11 cellular contexts compared by ENCODE assay signal in genomic region chr5:141001854-141002666, GRCh38. TPM values are rescaled to one million over a fixed set of nuclear protein-coding genes. Genes with fewer than 3 reads are reported as not detected.
DNase-seq lines count a peak whose midpoint lies in the region; ATAC-seq and TF ChIP-seq lines count a peak whose summit lies in the region.
"Had no signal": no experiment of that assay in that cellular context is flagged by ENCODE, and none has a peak within 500 bp of the region (broad histone marks: within the 10 kb centered on the region; RNA-seq: fewer than 3 reads in every experiment).

No MANE protein-coding gene starts in this region.

- H3K27ac ChIP-seq in neural progenitor cell, result peak overlapping the region; percentile 48

- H3K27me3 Mint-ChIP-seq in neural progenitor cell (ENCODE audit: insufficient read depth, low read depth), result peaks cover 2% of the 10 kb centered on the region
- H3K27me3 Mint-ChIP-seq in activated T-helper 1 cell treated with anti-CD3 and anti-CD28 coated beads, Interleukin-12 subunit alpha, Interleukin-12 subunit beta, Interleukin-2, Interleukin-4 antibody, amounts not matched to agents 30 ng/mL and 10 ng/mL and 1 ng/mL, durations not matched to agents 14 hours and 24 hours and 36 hours (ENCODE audit: insufficient read depth), result peaks cover 11% of the 10 kb centered on the region

- H2AFZ ChIP-seq in neural progenitor cell (replicated peaks), result peak overlapping the region; percentile 37

- H3K27ac Mint-ChIP-seq in neural progenitor cell, result peak overlapping the region; percentile 64
- no peak overlapping the region for H3K27ac Mint-ChIP-seq in activated T-helper 1 cell treated with anti-CD3 and anti-CD28 coated beads, Interleukin-12 subunit alpha, Interleukin-12 subunit beta, Interleukin-2, Interleukin-4 antibody, amounts not matched to agents 30 ng/mL and 10 ng/mL and 1 ng/mL, durations not matched to agents 14 hours and 24 hours and 36 hours
- H3K27ac Mint-ChIP-seq: T-helper 1 cell treated with Interleukin-12 subunit alpha and Interleukin-12 subunit beta and Interleukin-4 antibody, amounts not matched to agents 30 μg/mL and 1 μg/mL, for 36 hours had no signal

- peaks cover 5% of the 10 kb centered on the region for H3K36me3 Mint-ChIP-seq in neural progenitor cell
- H3K36me3 Mint-ChIP-seq in activated T-helper 1 cell treated with anti-CD3 and anti-CD28 coated beads, Interleukin-12 subunit alpha, Interleukin-12 subunit beta, Interleukin-2, Interleukin-4 antibody, amounts not matched to agents 30 ng/mL and 10 ng/mL and 1 ng/mL, durations not matched to agents 14 hours and 24 hours and 36 hours (ENCODE audit: low read depth), result no peaks in the 10 kb centered on the region

- peaks cover 54% of the 10 kb centered on the region for H3K4me1 Mint-ChIP-seq in neural progenitor cell
- no peaks in the 10 kb centered on the region for H3K4me1 Mint-ChIP-seq in activated T-helper 1 cell treated with anti-CD3 and anti-CD28 coated beads, Interleukin-12 subunit alpha, Interleukin-12 subunit beta, Interleukin-2, Interleukin-4 antibody, amounts not matched to agents 30 ng/mL and 10 ng/mL and 1 ng/mL, durations not matched to agents 14 hours and 24 hours and 36 hours (ENCODE audit: low read depth)

- peak overlapping the region; percentile 85 for H3K4me3 Mint-ChIP-seq in neural progenitor cell
- H3K4me3 Mint-ChIP-seq in activated T-helper 1 cell treated with anti-CD3 and anti-CD28 coated beads, Interleukin-12 subunit alpha, Interleukin-12 subunit beta, Interleukin-2, Interleukin-4 antibody, amounts not matched to agents 30 ng/mL and 10 ng/mL and 1 ng/mL, durations not matched to agents 14 hours and 24 hours and 36 hours, result no peak overlapping the region
- H3K4me3 Mint-ChIP-seq: T-helper 1 cell treated with Interleukin-12 subunit alpha and Interleukin-12 subunit beta and Interleukin-4 antibody, amounts not matched to agents 30 μg/mL and 1 μg/mL, for 36 hours had no signal

- H3K4me2 ChIP-seq in neural progenitor cell, result peak overlapping the region; percentile 84

- peaks cover 41% of the 10 kb centered on the region for H4K20me1 ChIP-seq in neural progenitor cell (ENCODE audit: low read depth)

- H3K4me1 ChIP-seq in endocrine pancreas (ENCODE audit: control insufficient read depth, insufficient read depth, low read length), result peaks cover 22% of the 10 kb centered on the region
- H3K4me1 ChIP-seq in neural progenitor cell, result peaks cover 62% of the 10 kb centered on the region

- H3K36me3 ChIP-seq in endocrine pancreas (ENCODE audit: control insufficient read depth, insufficient read depth, low read length) (no peaks in the 10 kb centered on the region), neural progenitor cell (no peaks in the 10 kb centered on the region)

- H3K27me3 ChIP-seq in endocrine pancreas (ENCODE audit: control insufficient read depth, insufficient read depth, low read length) (no peaks in the 10 kb centered on the region), neural progenitor cell (peaks cover 7% of the 10 kb centered on the region)

- H3F3A ChIP-seq in neural progenitor cell (ENCODE audit: low read depth), result peaks cover 53% of the 10 kb centered on the region

- in situ Hi-C loops in KBM-7 (cut with MboI; ENCODE audit: low pct_unique_long_range_greater_than_20kb, low sequenced_read_pairs), result no loop called here

- H3K9me3 ChIP-seq in endocrine pancreas (ENCODE audit: control insufficient read depth, low read length) (no peaks in the 10 kb centered on the region), neural progenitor cell (ENCODE audit: low read depth) (no peaks in the 10 kb centered on the region)

- intact Hi-C loops in activated T-helper 1 cell treated with anti-CD3 and anti-CD28 coated beads, Interleukin-12 subunit alpha, Interleukin-12 subunit beta, Interleukin-2, Interleukin-4 antibody, amounts not matched to agents 30 ng/mL and 10 ng/mL and 1 ng/mL, durations not matched to agents 14 hours and 24 hours and 36 hours (cut with micrococcal nuclease), result no loop called here

- no peak for TF ChIP-seq CTCF in neural progenitor cell (IDR thresholded peaks at IDR 0.05)

- peak overlapping the region; percentile 81 for H3K4me3 ChIP-seq in endocrine pancreas (ENCODE audit: control insufficient read depth, insufficient read depth, low read length)
- peak overlapping the region; percentile 53 for H3K4me3 ChIP-seq in neural progenitor cell
- H3K4me3 ChIP-seq: GM12878 had no signal

- no peaks in the 10 kb centered on the region for H3K9me3 Mint-ChIP-seq in neural progenitor cell
- H3K9me3 Mint-ChIP-seq in activated T-helper 1 cell treated with anti-CD3 and anti-CD28 coated beads, Interleukin-12 subunit alpha, Interleukin-12 subunit beta, Interleukin-2, Interleukin-4 antibody, amounts not matched to agents 30 ng/mL and 10 ng/mL and 1 ng/mL, durations not matched to agents 14 hours and 24 hours and 36 hours, result no peaks in the 10 kb centered on the region

- DNase-seq in DMS53 (lab: John Stamatoyannopoulos, UW) (peak; percentile 78), NCI-H2227 (lab: John Stamatoyannopoulos, UW; ENCODE audit: unreplicated experiment) (peak; percentile 76), neural progenitor cell (ENCODE audit: low spot score) (peak; percentile 84), KBM-7 (no peak)
- no peak for DNase-seq in activated T-helper 1 cell treated with anti-CD3 and anti-CD28 coated beads, Interleukin-12 subunit alpha, Interleukin-12 subunit beta, Interleukin-2, Interleukin-4 antibody, amounts not matched to agents 30 ng/mL and 10 ng/mL and 1 ng/mL, durations not matched to agents 14 hours and 24 hours and 36 hours (ENCODE audit: low spot score)

- ATAC-seq in HG02938 (IDR thresholded peaks at IDR 0.05; ENCODE audit: unreplicated experiment) (no peak), GM21576 (IDR thresholded peaks at IDR 0.05; ENCODE audit: unreplicated experiment) (no peak)
- ATAC-seq: GM12878 had no signal

- no peaks in the 10 kb centered on the region for H3K79me2 ChIP-seq in neural progenitor cell (ENCODE audit: low read depth)

- H3K9ac ChIP-seq in endocrine pancreas (ENCODE audit: control insufficient read depth, insufficient read depth, low read length), result peak overlapping the region; percentile 84
- H3K9ac ChIP-seq in neural progenitor cell, result no peak overlapping the region

RNA-seq across cellular contexts. Expression of gene PCDHAC2, which starts 35.8 kb away (rescaled TPM):
- total RNA-seq in neural progenitor cell (ENCODE audit: low replicate concordance), result 1.9 and 2.5 TPM in 2 replicates
- total RNA-seq in activated T-helper 1 cell treated with anti-CD3 and anti-CD28 coated beads, Interleukin-12 subunit alpha, Interleukin-12 subunit beta, Interleukin-2, Interleukin-4 antibody, amounts not matched to agents 30 ng/mL and 10 ng/mL and 1 ng/mL, durations not matched to agents 14 hours and 24 hours and 36 hours, result not detected in 2 replicates
- total RNA-seq: mononuclear cell had no signal

RNA-seq across cellular contexts. Expression of gene PCDHB1, which starts 49.1 kb away (rescaled TPM):
- total RNA-seq in neural progenitor cell (ENCODE audit: low replicate concordance), result 0.03 and 0.07 TPM in 2 replicates
- total RNA-seq in activated T-helper 1 cell treated with anti-CD3 and anti-CD28 coated beads, Interleukin-12 subunit alpha, Interleukin-12 subunit beta, Interleukin-2, Interleukin-4 antibody, amounts not matched to agents 30 ng/mL and 10 ng/mL and 1 ng/mL, durations not matched to agents 14 hours and 24 hours and 36 hours, result not detected in 2 replicates
- total RNA-seq: GM12878 had no signal

Comparison
In these comparisons a context has a peak if more than half of its experiments do, and no peak if none do; other contexts are left out.
1. DNase-seq: peak in DMS53 (single experiment), NCI-H2227 (single experiment) and neural progenitor cell (single experiment); none in activated T-helper 1 cell treated with anti-CD3 and anti-CD28 coated beads, Interleukin-12 subunit alpha, Interleukin-12 subunit beta, Interleukin-2, Interleukin-4 antibody, amounts not matched to agents 30 ng/mL and 10 ng/mL and 1 ng/mL, durations not matched to agents 14 hours and 24 hours and 36 hours (single experiment) and KBM-7 (single experiment).